In the genomic region with DNA sequence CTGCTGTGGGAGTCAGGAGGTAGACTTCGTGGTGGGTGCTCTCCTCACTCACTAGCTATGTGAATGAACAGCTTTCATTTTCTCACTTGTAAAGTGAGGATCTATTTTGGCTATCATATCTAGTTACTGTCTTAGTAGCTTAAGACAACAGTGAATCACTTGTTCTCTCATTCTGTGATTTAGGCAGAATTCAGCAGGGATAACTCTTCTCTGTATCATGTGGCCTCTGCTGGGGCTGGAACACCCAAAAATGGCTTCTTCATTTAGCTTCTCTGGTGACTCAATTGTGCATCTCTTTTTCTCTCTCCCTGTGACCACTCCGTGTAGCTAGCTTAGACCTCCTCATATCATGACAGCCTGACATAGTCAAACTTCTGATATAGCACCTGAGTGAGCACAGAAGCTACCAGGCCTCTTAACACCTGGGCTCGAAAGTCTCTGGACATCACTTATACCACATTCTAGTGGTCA, we compare ENCODE assay signal across 19 cellular contexts.
DNase-seq lines count a peak whose midpoint lies in the region; ATAC-seq, FAIRE-seq and TF ChIP-seq lines count a peak whose summit lies in the region.
"Had no signal": no experiment of that assay in that cellular context is flagged by ENCODE, and none has a peak within 500 bp of the region (broad histone marks: within the 10 kb centered on the region; RNA-seq: fewer than 3 reads in every experiment).

No MANE protein-coding gene starts in this region.

- H3K27ac ChIP-seq in osteoblast (ENCODE audit: low read depth, low read length): no peak overlapping the region
- H3K27ac ChIP-seq in foreskin keratinocyte: no peak overlapping the region

- peak; percentile 80 for DNase-seq in COLO829 (ENCODE audit: low spot score)
- DNase-seq in GM19239 (ENCODE audit: insufficient read length, low spot score): no peak
- DNase-seq in SK-MEL-5 (ENCODE audit: low read depth, low spot score): peak; percentile 79
- DNase-seq in osteoblast (ENCODE audit: insufficient read length, low spot score, missing footprints): peak; percentile 85
- DNase-seq in HTR-8/SVneo (ENCODE audit: insufficient read length, low spot score): no peak
- no peak for DNase-seq in foreskin keratinocyte
- no peak for DNase-seq in cardiac septum (ENCODE audit: low spot score)
- DNase-seq: activated CD8-positive, alpha-beta memory T cell treated with anti-CD3 and anti-CD28 coated beads, Interleukin-2, amount 50 U/mL, for 4 hours; activated naive CD4-positive, alpha-beta T cell treated with anti-CD3 and anti-CD28 coated beads, Interleukin-2, amount 10 ng/mL, durations not matched to agents 7 days and 5 days; BE2C; head of caudate nucleus; NCI-H1417 treated with DMSO at 0.1 percent for 48 hours; NCI-H2227 treated with DMSO at 0.1 percent for 48 hours; nephron progenitor cell; SHP77; T-helper 17 cell had no signal

- H2AFZ ChIP-seq in osteoblast (ENCODE audit: low read length): peak overlapping the region; percentile 37

- in situ Hi-C loops in SK-MEL-5 (cut with HindIII; ENCODE audit: low pct_unique_long_range_greater_than_20kb, low sequenced_read_pairs): no loop called here

- H3K79me2 ChIP-seq in osteoblast (ENCODE audit: insufficient read depth, low read length): no peaks in the 10 kb centered on the region

- peaks cover 18% of the 10 kb centered on the region for H3K4me1 ChIP-seq in osteoblast (ENCODE audit: insufficient read depth, low read length)
- H3K4me1 ChIP-seq in foreskin keratinocyte: no peaks in the 10 kb centered on the region

- FAIRE-seq in GM19239 (lab: Jason Lieb, UNC) (peak; percentile 42), HTR-8/SVneo (lab: Jason Lieb, UNC) (no peak)
- FAIRE-seq: bronchial epithelial cell had no signal

- H3K27me3 ChIP-seq in osteoblast (ENCODE audit: insufficient read depth, low read length): no peaks in the 10 kb centered on the region
- H3K27me3 ChIP-seq in foreskin keratinocyte: no peaks in the 10 kb centered on the region
- H3K27me3 ChIP-seq: BE2C had no signal

- no peak for ATAC-seq in foreskin keratinocyte
- no peak for ATAC-seq in GM21526 (IDR thresholded peaks at IDR 0.05; ENCODE audit: low FRiP score, unreplicated experiment)
- ATAC-seq: esophagus mucosa, T-helper 17 cell had no signal

- H4K20me1 ChIP-seq in osteoblast (ENCODE audit: insufficient read depth, low read length): no peaks in the 10 kb centered on the region

- peak overlapping the region; percentile 41 for H3K4me2 ChIP-seq in osteoblast (ENCODE audit: insufficient read depth, low read length)

- peak overlapping the region; percentile 13 for H3K4me3 ChIP-seq in osteoblast (ENCODE audit: insufficient read depth, low read length)

- no peaks in the 10 kb centered on the region for H3K9me3 ChIP-seq in osteoblast (ENCODE audit: low read depth, low read length)
- H3K9me3 ChIP-seq: BE2C had no signal

- intact Hi-C loops in cardiac septum (cut with DNase I): no loop called here

- TF ChIP-seq CTCF in osteoblast (IDR thresholded peaks at IDR 0.05; ENCODE audit: extremely low read depth, low read depth, low read length) (no peak), foreskin keratinocyte (conservative IDR thresholded peaks at IDR 0.05) (no peak)

- no peaks in the 10 kb centered on the region for H3K36me3 ChIP-seq in osteoblast (ENCODE audit: insufficient read depth, low read length)
- H3K36me3 ChIP-seq: BE2C had no signal

Comparison
In these comparisons a context has a peak if more than half of its experiments do, and no peak if none do; other contexts are left out.
1. DNase-seq: peak in COLO829 (single experiment), SK-MEL-5 (single experiment) and osteoblast (single experiment); none in GM19239 (single experiment), HTR-8/SVneo (single experiment), foreskin keratinocyte (0 of 2) and cardiac septum (single experiment).